2 cellular contexts compared by ENCODE assay signal in genomic region chr12:122893208-122894151, GRCh38.
TF ChIP-seq lines count a peak whose summit lies in the region.

No MANE protein-coding gene starts in this region.

TF ChIP-seq in K562, 482 proteins besides CTCF, POLR2A, EP300 and RAD21:
- TF ChIP-seq RHOXF2B (CRISPR knock-in tag; conservative IDR thresholded peaks at IDR 0.05) (no peak), E2F1 (CRISPR knock-in tag; IDR thresholded peaks at IDR 0.05) (no peak), SPI1 (IDR thresholded peaks at IDR 0.05; ENCODE audit: borderline replicate concordance, low read depth, low read length) (no peak)

TF ChIP-seq in liver, 16 proteins besides CTCF, POLR2A, EP300 and RAD21:
- TF ChIP-seq ZBTB33 (IDR thresholded peaks at IDR 0.05) (no peak), MAX (IDR thresholded peaks at IDR 0.05) (no peak), HNF4A (conservative IDR thresholded peaks at IDR 0.05) (no peak), GABPA (IDR thresholded peaks at IDR 0.05 in 1 of 2, conservative IDR thresholded peaks at IDR 0.05 in 1 of 2) (no peak), REST (IDR thresholded peaks at IDR 0.05) (no peak), RXRA (IDR thresholded peaks at IDR 0.05) (no peak), YY1 (IDR thresholded peaks at IDR 0.05) (no peak)
